31 cellular contexts compared by ENCODE assay signal in genomic region chr9:137359850-137360249, GRCh38. TPM values are rescaled to one million over a fixed set of nuclear protein-coding genes. Genes with fewer than 3 reads are reported as not detected.
DNase-seq lines count a peak whose midpoint lies in the region; ATAC-seq, FAIRE-seq and TF ChIP-seq lines count a peak whose summit lies in the region.
"Had no signal": no experiment of that assay in that cellular context is flagged by ENCODE, and none has a peak within 500 bp of the region (broad histone marks: within the 10 kb centered on the region; RNA-seq: fewer than 3 reads in every experiment).

No MANE protein-coding gene starts in this region.

- no peak overlapping the region for H3K9ac ChIP-seq in HepG2 (ENCODE audit: insufficient read depth, low read depth, low read length)
- H3K9ac ChIP-seq: BLaER1; BLaER1 treated with 17β-estradiol and CSF1 and Interleukin-3, amounts not matched to agents 10 nM and 100 nM had no signal

- FAIRE-seq in HepG2 (lab: Jason Lieb, UNC) = no peak
- no peak for FAIRE-seq in A549 (lab: Jason Lieb, UNC)
- FAIRE-seq: A204.1, D721Med had no signal

- 31% methylated on average over 5 of the region's 5 CpGs for WGBS in HepG2 (ENCODE audit: low lambda C conversion rate)
- WGBS in right lobe of liver (ENCODE audit: insufficient coverage, low coverage, low lambda C conversion rate, missing lambda C conversion rate) = no CpG with 5 or more reads among the region's 5 CpGs
- 7% methylated on average over 5 of the region's 5 CpGs for WGBS in A549 (ENCODE audit: missing lambda C conversion rate)

- no peak overlapping the region for H3K27ac ChIP-seq in HepG2 (ENCODE audit: extremely low read length, insufficient read depth, low read length)
- no peak overlapping the region for H3K27ac ChIP-seq in right lobe of liver
- H3K27ac ChIP-seq in A549 = no peak overlapping the region
- H3K27ac ChIP-seq: 22Rv1; BLaER1; BLaER1 treated with 17β-estradiol and CSF1 and Interleukin-3, amounts not matched to agents 10 nM and 100 nM; C4-2B had no signal

- TF ChIP-seq EP300 in HepG2 (IDR thresholded peaks at IDR 0.05; ENCODE audit: low read depth in 2 of 2, low read length in 2 of 2) = no peak
- no peak for TF ChIP-seq EP300 in HepG2 (CRISPR knock-in tag; IDR thresholded peaks at IDR 0.05; ENCODE audit: borderline replicate concordance)
- TF ChIP-seq EP300 in A549 (IDR thresholded peaks at IDR 0.05) = no peak

- H2AFZ ChIP-seq in HepG2 (ENCODE audit: low read length) = no peak overlapping the region

- H3K36me3 ChIP-seq in HepG2 (replicated peaks in 1 of 2; ENCODE audit: control insufficient read depth in 1 of 2, insufficient read depth in 2 of 2, low read length in 2 of 2) = no peaks in the 10 kb centered on the region
- H3K36me3 ChIP-seq in right lobe of liver = no peaks in the 10 kb centered on the region
- H3K36me3 ChIP-seq: BE2C had no signal

- TF ChIP-seq POLR2A in HepG2 (IDR thresholded peaks at IDR 0.05; ENCODE audit: insufficient read depth in 1 of 2, low read depth in 2 of 2, low read length in 2 of 2) = no peak
- TF ChIP-seq POLR2A in right lobe of liver (IDR thresholded peaks at IDR 0.05) = no peak
- TF ChIP-seq POLR2A in A549 (IDR thresholded peaks at IDR 0.05; ENCODE audit: low read length) = no peak

- no peak for DNase-seq in HepG2 (ENCODE audit: low spot score)
- DNase-seq in right lobe of liver = no peak
- no peak for DNase-seq in A549 (ENCODE audit: low read depth in 1 of 2, low spot score in 1 of 2)
- no peak for DNase-seq in KG1 (lab: John Stamatoyannopoulos, UW)
- DNase-seq: 8988T; ACHN; AML-193; BE2C; C1 segment of cervical spinal cord; Caco-2; Calu3; CD4-positive, alpha-beta memory T cell; CD4-positive, alpha-beta T cell; CD4-positive, CD25-positive, alpha-beta regulatory T cell; CD8-positive, alpha-beta memory T cell; CD8-positive, alpha-beta T cell; COR-L47; DMS 273 treated with DMSO at 0.1 percent for 48 hours; DMS153; DMS53; DMS79; DMS79 treated with DMSO at 0.1 percent for 48 hours; DND-41; EL had no signal

- H3K4me1 ChIP-seq in HepG2 (ENCODE audit: insufficient read depth, low read length) (no peaks in the 10 kb centered on the region), right lobe of liver (no peaks in the 10 kb centered on the region), A549 (no peaks in the 10 kb centered on the region)
- H3K4me1 ChIP-seq: BE2C, Caco-2 had no signal

- TF ChIP-seq RAD21 in HepG2 (CRISPR knock-in tag; IDR thresholded peaks at IDR 0.05) = no peak
- TF ChIP-seq RAD21 in A549 (conservative IDR thresholded peaks at IDR 0.05 in 1 of 2, IDR thresholded peaks at IDR 0.05 in 1 of 2) = no peak

- BruUV-seq in HepG2 (replicated peaks; lab: Mats Ljungman, UMichigan) = no TSS peak

- peaks cover 29% of the 10 kb centered on the region for H3K9me3 ChIP-seq in HepG2 (ENCODE audit: low read length)
- peaks cover 0 to 10% (median 2%) of the 10 kb centered on the region in 4 donors for H3K9me3 ChIP-seq in right lobe of liver
- H3K9me3 ChIP-seq in A549 = peaks cover 47% of the 10 kb centered on the region

- H4K20me1 ChIP-seq in HepG2 (ENCODE audit: insufficient read depth, low read length) = no peaks in the 10 kb centered on the region
- H4K20me1 ChIP-seq: BLaER1; BLaER1 treated with 17β-estradiol and CSF1 and Interleukin-3, amounts not matched to agents 10 nM and 100 nM had no signal

- H3K4me2 ChIP-seq in HepG2 (ENCODE audit: low read depth, low read length) (no peak overlapping the region), A549 (no peak overlapping the region)
- H3K4me2 ChIP-seq: BLaER1; BLaER1 treated with 17β-estradiol and CSF1 and Interleukin-3, amounts not matched to agents 10 nM and 100 nM had no signal

- in situ Hi-C loops in HepG2 (cut with HindIII; ENCODE audit: extremely low pct_ligation_motif_present, low pct_unique_long_range_greater_than_20kb) = no loop called here

- no peak for ATAC-seq in HepG2
- no peak for ATAC-seq in right lobe of liver
- ATAC-seq in A549 = no peak
- ATAC-seq: CD8-positive, alpha-beta T cell had no signal

- H3K4me3 ChIP-seq in HepG2 (replicated peaks in 1 of 3; ENCODE audit: insufficient read depth in 1 of 3, low read depth in 2 of 3, low read length in 3 of 3) (no peak overlapping the region), right lobe of liver (no peak overlapping the region), A549 (no peak overlapping the region)
- H3K4me3 ChIP-seq: BLaER1; BLaER1 treated with 17β-estradiol and CSF1 and Interleukin-3, amounts not matched to agents 10 nM and 100 nM had no signal

- H3K27me3 ChIP-seq in HepG2 (ENCODE audit: control insufficient read depth in 1 of 2, insufficient read depth in 2 of 2, low read length in 2 of 2) = peaks cover 0 to 8% of the 10 kb centered on the region in 2 experiments; a peak in 2 of 5 replicates
- no peaks in the 10 kb centered on the region for H3K27me3 ChIP-seq in right lobe of liver
- H3K27me3 ChIP-seq: BLaER1; BLaER1 treated with 17β-estradiol and CSF1 and Interleukin-3, amounts not matched to agents 10 nM and 100 nM had no signal

- no peaks in the 10 kb centered on the region for H3K79me2 ChIP-seq in HepG2 (ENCODE audit: insufficient read depth, low read length)

- POLR2A ChIA-PET in HepG2 (lab: Yijun Ruan, JAX) (no interaction called here), A549 (lab: Yijun Ruan, JAX) (no interaction called here)

- intact Hi-C loops in HepG2 (cut with micrococcal nuclease; ENCODE audit: unreplicated experiment) (no loop called here), right lobe of liver (cut with DNase I) (no loop called here)

- TF ChIP-seq CTCF in HepG2 (CRISPR knock-in tag; IDR thresholded peaks at IDR 0.05) = no peak
- TF ChIP-seq CTCF in right lobe of liver (IDR thresholded peaks at IDR 0.05) = no peak
- TF ChIP-seq CTCF in A549 (IDR thresholded peaks at IDR 0.05) = no peak

- CTCF ChIA-PET in HepG2 (lab: Yijun Ruan, JAX; ENCODE audit: low intra/inter-chr PET ratio, low total read pairs) (no interaction called here), A549 (lab: Yijun Ruan, JAX) (interaction anchor here (1.4 kb wide), 1 partner anchor 8 kb away, joined by 3 read pairs; no protein-coding TSS in a partner anchor)

TF ChIP-seq in HepG2, 621 proteins besides CTCF, POLR2A, EP300 and RAD21:
- no peak for TF ChIP-seq SOX13 (IDR thresholded peaks at IDR 0.05)
- no peak for TF ChIP-seq SOX13 (CRISPR knock-in tag; conservative IDR thresholded peaks at IDR 0.05 in 1 of 2, IDR thresholded peaks at IDR 0.05 in 1 of 2)
- TF ChIP-seq SNRNP70 (IDR thresholded peaks at IDR 0.05; ENCODE audit: low read depth, low read length) = no peak
- no peak for TF ChIP-seq ZNF564 (CRISPR knock-in tag; IDR thresholded peaks at IDR 0.05)
- no peak for TF ChIP-seq TOPORS (CRISPR knock-in tag; IDR thresholded peaks at IDR 0.05)
- no peak for TF ChIP-seq ZFP36L1 (CRISPR knock-in tag; IDR thresholded peaks at IDR 0.05)
- TF ChIP-seq ZNF7 (CRISPR knock-in tag; IDR thresholded peaks at IDR 0.05) = peak; percentile 96

TF ChIP-seq in A549, 52 proteins besides CTCF, POLR2A, EP300 and RAD21:
- TF ChIP-seq ZFP36 (IDR thresholded peaks at IDR 0.05; ENCODE audit: borderline replicate concordance, partially characterized antibody) (peak; percentile 87), KDM1A (IDR thresholded peaks at IDR 0.05; ENCODE audit: low read depth) (no peak)

RNA-seq across cellular contexts. Expression of gene NRARP, which starts 57.8 kb away (rescaled TPM):
- total RNA-seq in HepG2 (2016; rRNA removed; fragmentation: Illumina TruSeq; extraction: Trizol) = 0.14 and 0.22 TPM in 2 replicates
- 0.26 and 0.30 TPM in 2 replicates for total RNA-seq in HepG2 (2016; cell fraction: cytosol; rRNA removed; fragmentation: Illumina TruSeq; extraction: Trizol; ENCODE audit: low read depth)
- 0.19 and 0.35 TPM in 2 replicates for total RNA-seq in HepG2 (2016; cell fraction: insoluble cytoplasmic fraction; rRNA removed; fragmentation: Illumina TruSeq; extraction: Trizol)
- total RNA-seq in HepG2 (2016; cell fraction: membrane; rRNA removed; fragmentation: Illumina TruSeq; extraction: Trizol) = 0.21 and 0.25 TPM in 2 replicates
- 0.19 and 0.22 TPM in 2 replicates for total RNA-seq in HepG2 (2016; cell fraction: nucleus; rRNA removed; fragmentation: Illumina TruSeq; extraction: Trizol)
- 0.46 and 0.73 TPM in 2 replicates for polyA plus RNA-seq in HepG2 (2011; rRNA removed)
- 0.74 and 1.0 TPM in 2 replicates for polyA plus RNA-seq in HepG2 (2011; cell fraction: cytosol; rRNA removed)
- 0.69 and 0.79 TPM in 2 replicates for polyA plus RNA-seq in HepG2 (2011; cell fraction: nucleus; rRNA removed)
- 0.51 and 0.78 TPM in 2 replicates for polyA plus RNA-seq in HepG2 (2012)
- polyA plus RNA-seq in HepG2 (2016; cell fraction: cytosol; fragmentation: Illumina TruSeq; extraction: Trizol; ENCODE audit: low read depth) = 0.21 and 0.42 TPM in 2 replicates
- 0.17 and 0.46 TPM in 2 replicates for polyA plus RNA-seq in HepG2 (2016; cell fraction: insoluble cytoplasmic fraction; fragmentation: Illumina TruSeq; extraction: Trizol; ENCODE audit: low read depth)
- polyA plus RNA-seq in HepG2 (2016; cell fraction: membrane; fragmentation: Illumina TruSeq; extraction: Trizol; ENCODE audit: low read depth) = 0.40 and 0.56 TPM in 2 replicates
- 0.36 and 0.52 TPM in 2 replicates for polyA plus RNA-seq in HepG2 (2016; cell fraction: nucleus; fragmentation: Illumina TruSeq; extraction: Trizol; ENCODE audit: insufficient read depth, low read depth)
- polyA minus RNA-seq in HepG2 (2011; rRNA and poly(A)+ RNA removed; ENCODE audit: low replicate concordance) = 1.0 and 2.0 TPM in 2 replicates
- polyA minus RNA-seq in HepG2 (2011; cell fraction: cytosol; rRNA and poly(A)+ RNA removed) = 0.59 and 0.88 TPM in 2 replicates
- polyA minus RNA-seq in HepG2 (2011; cell fraction: nucleus; rRNA and poly(A)+ RNA removed) = 0.25 TPM in 1 of 2 replicates, not detected in the other
- total RNA-seq in right lobe of liver = 1 to 10 TPM in 3 of 6 experiments, under 1 TPM in 3; 0.57 to 2.3 (median 0.98) TPM
- polyA plus RNA-seq in A549 (2011; rRNA removed) = 3.2 and 5.1 TPM in 2 replicates
- polyA plus RNA-seq in A549 (2012; cell fraction: cytosol; rRNA removed) = 9.0 and 17.2 TPM in 2 replicates
- 17.0 and 17.5 TPM in 2 replicates for polyA plus RNA-seq in A549 (2012; cell fraction: nucleus; rRNA removed)
- polyA plus RNA-seq in A549 (2017; fragmentation: RNase III; extraction: RNeasy Plus Mini Kit Qiagen cat#74134 plus additional on column Dnase treatment) = 1.3 to 1.4 TPM (median 1.3 TPM) in 3 replicates
- 1.3 and 2.8 TPM in 2 replicates for polyA minus RNA-seq in A549 (2011; rRNA and poly(A)+ RNA removed)
- polyA plus RNA-seq: CD14-positive monocyte; CD4-positive, alpha-beta memory T cell; CD4-positive, CD25-positive, alpha-beta regulatory T cell; CD8-positive, alpha-beta memory T cell had no signal

Comparison
In these comparisons a context has a peak if more than half of its experiments do, and no peak if none do; other contexts are left out.
1. Of the 38 proteins assayed by ChIP-seq in both HepG2 and A549: peak only in HepG2: none; only in A549: ZFP36; in both: none; in neither: 37.